ENCODE assay signal across 30 cellular contexts in genomic region chr4:2995546-2996265, GRCh38.
"Had no signal": no experiment of that assay in that cellular context is flagged by ENCODE, and none has a peak within 500 bp of the region (broad histone marks: within the 10 kb centered on the region; RNA-seq: fewer than 3 reads in every experiment).

No MANE protein-coding gene starts in this region.

- H3K27ac ChIP-seq: esophagus squamous epithelium, heart right ventricle, left lung, neural progenitor cell, parathyroid adenoma, right atrium auricular region, suprapubic skin, thyroid gland had no signal

- H3K9me3 Mint-ChIP-seq: effector memory CD8-positive, alpha-beta T cell; naive thymus-derived CD4-positive, alpha-beta T cell; nephron; neural progenitor cell; stimulated activated naive CD8-positive, alpha-beta T cell treated with anti-CD3 and anti-CD28 coated beads, Interleukin-15, amount 100 ng/mL, for 72 hours; type B pancreatic cell had no signal

- H3K79me2 ChIP-seq: parathyroid adenoma had no signal

- DNase-seq: cortex of kidney; effector memory CD8-positive, alpha-beta T cell; erythroblast; esophagus squamous epithelium; foreskin melanocyte; glutamatergic neuron; heart right ventricle; hippocampal formation; left cardiac atrium; left lung; mesenchymal stem cell; naive thymus-derived CD4-positive, alpha-beta T cell; stimulated activated CD4-positive, alpha-beta T cell treated with anti-CD3 and anti-CD28 coated beads, Interleukin-12 subunit alpha, Interleukin-12 subunit beta, amount 100 ng/mL, for 4 hours; stimulated activated CD4-positive, alpha-beta T cell treated with anti-CD3 and anti-CD28 coated beads, Interleukin-1b, Interleukin-23, amount 100 ng/mL, for 48 hours; stimulated activated CD4-positive, alpha-beta T cell treated with anti-CD3 and anti-CD28 coated beads, Interleukin-4, amount 100 ng/mL, for 1 hour; stimulated activated CD8-positive, alpha-beta memory T cell treated with anti-CD3 and anti-CD28 coated beads, Interleukin-4, amount 100 ng/mL, for 48 hours; stimulated activated naive CD4-positive, alpha-beta T cell; stimulated activated naive CD8-positive, alpha-beta T cell treated with anti-CD3 and anti-CD28 coated beads, Interleukin-15, amount 100 ng/mL, for 72 hours; thyroid gland had no signal

- H3K27me3 Mint-ChIP-seq: progenitor cell of endocrine pancreas, type B pancreatic cell had no signal

- FAIRE-seq: endometrium, islet of Langerhans had no signal

- H3K27me3 ChIP-seq: esophagus squamous epithelium, heart right ventricle, left lung, neural progenitor cell, right atrium auricular region, suprapubic skin, thyroid gland had no signal

- H3K4me1 ChIP-seq: heart right ventricle, left lung, neural progenitor cell, parathyroid adenoma, right atrium auricular region, suprapubic skin, thyroid gland had no signal

- H3K36me3 ChIP-seq: esophagus squamous epithelium, left lung, neural progenitor cell, right atrium auricular region, suprapubic skin, thyroid gland had no signal

- H2AFZ ChIP-seq: neural progenitor cell, parathyroid adenoma had no signal

- H3K4me2 ChIP-seq: neural progenitor cell, smooth muscle cell had no signal

- H3K9ac ChIP-seq: neural progenitor cell, parathyroid adenoma had no signal

- H3K4me3 ChIP-seq: esophagus squamous epithelium, heart right ventricle, left lung, neural progenitor cell, right atrium auricular region, smooth muscle cell, suprapubic skin, thyroid gland had no signal

- H3K36me3 Mint-ChIP-seq: naive thymus-derived CD4-positive, alpha-beta T cell; neural progenitor cell; type B pancreatic cell had no signal

- H3K4me3 Mint-ChIP-seq: effector memory CD8-positive, alpha-beta T cell; mesothelial cell of epicardium; naive thymus-derived CD4-positive, alpha-beta T cell; nephron; neural progenitor cell; stimulated activated naive CD8-positive, alpha-beta T cell treated with anti-CD3 and anti-CD28 coated beads, Interleukin-15, amount 100 ng/mL, for 72 hours; type B pancreatic cell had no signal

- H3K4me1 Mint-ChIP-seq: mesothelial cell of epicardium; naive thymus-derived CD4-positive, alpha-beta T cell; nephron; neural progenitor cell; stimulated activated naive CD8-positive, alpha-beta T cell treated with anti-CD3 and anti-CD28 coated beads, Interleukin-15, amount 100 ng/mL, for 72 hours had no signal

- H3K27ac Mint-ChIP-seq: effector memory CD8-positive, alpha-beta T cell; mesothelial cell of epicardium; naive thymus-derived CD4-positive, alpha-beta T cell; nephron; neural progenitor cell; progenitor cell of endocrine pancreas; stimulated activated naive CD8-positive, alpha-beta T cell treated with anti-CD3 and anti-CD28 coated beads, Interleukin-15, amount 100 ng/mL, for 72 hours; type B pancreatic cell had no signal

- H3K9me3 ChIP-seq: esophagus squamous epithelium, heart right ventricle, left lung, right atrium auricular region, suprapubic skin, thyroid gland had no signal
